In the genomic region with DNA sequence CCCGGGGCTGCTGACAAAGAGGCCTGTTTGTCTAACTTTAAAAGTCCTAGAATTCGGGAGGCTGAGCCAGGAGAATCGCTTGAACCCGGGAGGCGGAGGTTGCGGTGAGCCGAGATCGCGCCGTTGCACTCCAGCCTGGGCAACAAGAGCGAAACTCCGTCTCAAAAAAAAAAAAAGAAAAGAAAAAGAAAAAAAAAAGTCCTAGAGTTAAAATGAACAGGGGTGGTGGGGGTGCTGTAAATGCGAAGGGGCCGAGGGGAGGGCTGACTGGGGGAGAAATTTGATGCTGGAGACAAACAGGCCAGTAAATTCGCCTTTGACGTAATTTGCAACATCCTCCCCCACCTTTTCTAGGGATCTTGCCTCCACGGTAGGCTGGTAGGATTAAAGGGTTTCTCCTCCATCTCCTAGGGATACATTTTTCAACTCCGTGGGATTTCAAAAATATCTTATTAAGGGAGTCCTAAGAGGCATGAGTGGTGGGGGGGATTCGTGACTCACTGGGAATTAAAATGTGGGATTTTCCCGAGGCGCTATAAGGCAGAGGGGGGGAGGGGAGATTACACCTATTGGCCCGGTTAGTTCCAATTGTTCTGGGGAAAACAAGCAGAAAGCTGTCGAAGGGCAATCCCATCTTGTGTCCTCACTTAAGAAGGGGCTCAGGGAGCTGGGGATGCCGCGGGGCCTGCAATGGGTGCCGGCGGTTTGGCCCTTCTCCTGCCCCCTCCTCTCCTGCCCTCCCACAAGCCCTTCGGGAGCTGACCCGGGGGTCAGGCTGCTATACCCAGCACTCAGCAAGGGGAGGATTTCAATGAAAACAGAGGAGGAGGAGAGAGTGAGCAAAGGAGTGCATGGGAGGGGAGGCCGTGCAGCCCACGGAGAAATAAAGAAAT, we compare ENCODE assay signal across 10 cellular contexts. TPM values are rescaled to one million over a fixed set of nuclear protein-coding genes. Genes with fewer than 3 reads are reported as not detected.
DNase-seq lines count a peak whose midpoint lies in the region; ATAC-seq and TF ChIP-seq lines count a peak whose summit lies in the region.
"Had no signal": no experiment of that assay in that cellular context is flagged by ENCODE, and none has a peak within 500 bp of the region (broad histone marks: within the 10 kb centered on the region; RNA-seq: fewer than 3 reads in every experiment).

No MANE protein-coding gene starts in this region.

- H3K4me1 ChIP-seq in PC-9 (replicated peaks; ENCODE audit: insufficient read depth) (peaks cover 8% of the 10 kb centered on the region; the same call in 1 of the 2 replicates), hepatocyte (ENCODE audit: insufficient read depth) (peaks cover 46% of the 10 kb centered on the region), thoracic aorta (ENCODE audit: control insufficient read depth in 1 of 2, low read depth in 2 of 2) (peaks cover 4 to 16% of the 10 kb centered on the region in 2 donors)

- ATAC-seq in thoracic aorta (ENCODE audit: insufficient number of reproducible peaks, low FRiP score, low read depth) (no peak), GM19452 (IDR thresholded peaks at IDR 0.05; ENCODE audit: unreplicated experiment) (no peak), GM19035 (IDR thresholded peaks at IDR 0.05; ENCODE audit: unreplicated experiment) (no peak)
- ATAC-seq: natural killer cell treated with Interleukin-12 subunit alpha and Interleukin-12 subunit beta and Interleukin-15 and Interleukin-18, amount 100 ng/mL, for 72 hours had no signal

- H3K27ac ChIP-seq in HL-60 (replicated peaks), result peak overlapping the region; percentile 87
- H3K27ac ChIP-seq in PC-9, result peak overlapping the region; percentile 53
- H3K27ac ChIP-seq in hepatocyte, result peak overlapping the region; percentile 66
- H3K27ac ChIP-seq in thoracic aorta, result peak overlapping the region; percentile 71 to 91

- no peaks in the 10 kb centered on the region for H3K9me3 ChIP-seq in PC-9 (ENCODE audit: insufficient read depth, low read depth)
- no peaks in the 10 kb centered on the region for H3K9me3 ChIP-seq in hepatocyte (ENCODE audit: low read depth)
- H3K9me3 ChIP-seq in thoracic aorta, result no peaks in the 10 kb centered on the region

- no peaks in the 10 kb centered on the region for H3K27me3 ChIP-seq in HL-60 (ENCODE audit: insufficient read depth, poor library complexity, severe bottlenecking)
- no peaks in the 10 kb centered on the region for H3K27me3 ChIP-seq in PC-9 (ENCODE audit: insufficient read depth, low read depth)
- H3K27me3 ChIP-seq in hepatocyte, result peaks cover 46% of the 10 kb centered on the region
- no peaks in the 10 kb centered on the region for H3K27me3 ChIP-seq in thoracic aorta (replicated peaks; ENCODE audit: insufficient read depth)

- no TSS peak for BruUV-seq in PC-9 (replicated peaks; lab: Mats Ljungman, UMichigan)

- TF ChIP-seq CTCF in HL-60 (IDR thresholded peaks at IDR 0.05; ENCODE audit: insufficient read depth, low read length) (no peak), PC-9 (conservative IDR thresholded peaks at IDR 0.05) (no peak), hepatocyte (IDR thresholded peaks at IDR 0.05; ENCODE audit: poor library complexity) (no peak), thoracic aorta (IDR thresholded peaks at IDR 0.05) (no peak)

- POLR2A ChIA-PET in PC-9 (lab: Charles Lee; ENCODE audit: unreplicated experiment), result no interaction called here

- H2AFZ ChIP-seq in PC-9 (no peak overlapping the region), hepatocyte (no peak overlapping the region)

- no peaks in the 10 kb centered on the region for H4K20me1 ChIP-seq in PC-9 (ENCODE audit: insufficient read depth)
- peaks cover 4% of the 10 kb centered on the region for H4K20me1 ChIP-seq in hepatocyte (ENCODE audit: insufficient read depth, poor library complexity, severe bottlenecking)

- H3K79me2 ChIP-seq in PC-9 (ENCODE audit: low read depth), result peaks cover 21% of the 10 kb centered on the region
- H3K79me2 ChIP-seq in hepatocyte, result peaks cover 22% of the 10 kb centered on the region

- H3F3A ChIP-seq in PC-9 (ENCODE audit: insufficient read depth, low read depth), result no peaks in the 10 kb centered on the region

- H3K36me3 ChIP-seq in PC-9 (ENCODE audit: low read depth) (no peaks in the 10 kb centered on the region), hepatocyte (replicated peaks; ENCODE audit: insufficient read depth, low read depth) (no peaks in the 10 kb centered on the region), thoracic aorta (no peaks in the 10 kb centered on the region)

- H3K4me3 ChIP-seq in HL-60 (replicated peaks; ENCODE audit: insufficient read depth, low read length) (no peak overlapping the region), PC-9 (peak overlapping the region; percentile 29; the same call in 1 of the 2 replicates), hepatocyte (no peak overlapping the region), thoracic aorta (peak overlapping the region; percentile 80)

- H3K4me2 ChIP-seq in PC-9, result peak overlapping the region; percentile 68; the same call in 1 of the 2 replicates
- peak overlapping the region; percentile 23 for H3K4me2 ChIP-seq in hepatocyte

- H3K9me2 ChIP-seq in PC-9 (ENCODE audit: insufficient read depth) (no peaks in the 10 kb centered on the region), hepatocyte (replicated peaks; ENCODE audit: insufficient read depth) (no peaks in the 10 kb centered on the region)

- no peak for DNase-seq in HL-60 (ENCODE audit: low read depth in 1 of 2, low spot score in 1 of 2)
- DNase-seq in PC-9, result no peak
- DNase-seq in hepatocyte (ENCODE audit: low spot score), result no peak
- DNase-seq in thoracic aorta (ENCODE audit: low spot score), result no peak
- DNase-seq in activated CD4-positive, alpha-beta T cell treated with anti-CD3 and anti-CD28 coated beads for 48 hours, result no peak
- DNase-seq: NCI-H510A treated with DMSO at 0.1 percent for 48 hours, T-helper 1 cell had no signal

- intact Hi-C loops in PC-9 (cut with micrococcal nuclease; ENCODE audit: unreplicated experiment), result no loop called here

- CTCF ChIA-PET in PC-9 (lab: Charles Lee), result no interaction called here

- 31% methylated on average over 26 of the region's 31 CpGs for WGBS in hepatocyte (ENCODE audit: low lambda C conversion rate, missing lambda C conversion rate)

RNA-seq across cellular contexts. Expression of a gene that starts 3.0 kb away (rescaled TPM):
- 0.68 and 1.5 TPM in 2 replicates for total RNA-seq in PC-9 (2021)
- 22.7 and 22.9 TPM in 2 replicates for total RNA-seq in hepatocyte
- polyA plus RNA-seq in hepatocyte, result 13.6 and 15.3 TPM in 2 replicates
- 10 to 100 TPM; 28.6 to 30.7 TPM for total RNA-seq in thoracic aorta

Comparison
In these comparisons a context has a peak if more than half of its experiments do, and no peak if none do; other contexts are left out.
1. H3K4me3 ChIP-seq: peak in PC-9 (single experiment) and thoracic aorta (single experiment); none in HL-60 (single experiment) and hepatocyte (single experiment).
2. Peak in every context shown above with its lines, with median percentiles within 50 percentile points of each other: H3K27ac ChIP-seq.